Comparison of ENCODE assay signal across 28 cellular contexts in the genomic region with DNA sequence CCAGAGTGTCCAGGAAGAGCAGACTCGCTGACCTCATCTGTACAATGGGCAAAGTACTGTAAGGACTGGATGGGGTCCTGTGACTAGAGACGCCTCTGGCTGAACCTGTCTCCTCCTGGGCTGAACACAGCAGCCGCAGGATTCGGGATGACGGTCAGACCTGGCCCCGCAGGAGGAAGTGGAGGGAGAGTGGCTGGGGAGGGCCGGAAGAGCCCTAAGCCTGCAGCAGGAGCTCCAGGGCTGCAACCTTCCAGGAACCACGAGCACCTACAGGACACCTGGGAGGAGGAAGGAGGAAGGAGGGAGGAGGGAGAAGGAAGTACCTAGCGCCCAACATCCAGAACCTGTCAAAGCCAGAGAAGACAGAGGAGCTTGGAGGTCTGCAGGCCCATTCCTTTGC. TPM values are rescaled to one million over a fixed set of nuclear protein-coding genes. Genes with fewer than 3 reads are reported as not detected.
DNase-seq lines count a peak whose midpoint lies in the region; TF ChIP-seq lines count a peak whose summit lies in the region.
"Had no signal": no experiment of that assay in that cellular context is flagged by ENCODE, and none has a peak within 500 bp of the region (broad histone marks: within the 10 kb centered on the region; RNA-seq: fewer than 3 reads in every experiment).

No MANE protein-coding gene starts in this region.

- no peak for DNase-seq in activated CD4-positive, alpha-beta T cell treated with anti-CD3 and anti-CD28 coated beads, Interleukin-2, amount 10 ng/mL, durations not matched to agents 24 days and 14 days
- DNase-seq in activated CD4-positive, alpha-beta T cell treated with anti-CD3 and anti-CD28 coated beads, Interleukin-2, amount 50 U/mL, for 4 hours: no peak
- peak; percentile 7 for DNase-seq in GM13977 (ENCODE audit: low spot score)
- no peak for DNase-seq in chondrocyte (ENCODE audit: low spot score)
- no peak for DNase-seq in GDM1 (lab: John Stamatoyannopoulos, UW)
- no peak for DNase-seq in SIG-M5 treated with dmso at 0.1 percent for 504 hours (lab: John Stamatoyannopoulos, UW; ENCODE audit: unreplicated experiment)
- DNase-seq in OCI-LY7 (ENCODE audit: low spot score): no peak
- DNase-seq: activated CD8-positive, alpha-beta T cell treated with anti-CD3 and anti-CD28 coated beads, Interleukin-2, amount 10 ng/mL, durations not matched to agents 7 days and 5 days; activated naive CD4-positive, alpha-beta T cell treated with Interleukin-2 at 50 U/mL for 16 hours; activated T-cell treated with anti-CD3 and anti-CD28 coated beads, Interleukin-2, amount 50 U/mL, for 4 hours; AML-193; cortex of kidney; gastrocnemius medialis; hippocampal formation; Kasumi-1; left ventricle myocardium superior; MV-4-11; NCI-H1694 treated with DMSO at 0.1 percent for 48 hours; NCI-H2171; NCI-H526 treated with DMSO at 0.1 percent for 48 hours; stomach; transverse colon had no signal

- BruUV-seq in OCI-LY7 (replicated peaks; lab: Mats Ljungman, UMichigan): no TSS peak

- in situ Hi-C loops in GM13977 (cut with MboI; ENCODE audit: low pct_unique_long_range_greater_than_20kb, low sequenced_read_pairs, unreplicated experiment): no loop called here

- H3K4me3 ChIP-seq in neutrophil (ENCODE audit: low read depth in 1 of 2, low read length in 1 of 2) (no peak overlapping the region), OCI-LY7 (ENCODE audit: low read depth, low read length, poor library complexity, severe bottlenecking) (no peak overlapping the region)
- H3K4me3 ChIP-seq: gastrocnemius medialis, GM12878, HAP-1, SK-N-MC, stomach, transverse colon had no signal

- H3K9me3 ChIP-seq in neutrophil (no peaks in the 10 kb centered on the region), OCI-LY7 (ENCODE audit: low read length) (no peaks in the 10 kb centered on the region)
- H3K9me3 ChIP-seq: gastrocnemius medialis, HAP-1, stomach, transverse colon had no signal

- no peak overlapping the region for H3K27ac Mint-ChIP-seq in activated CD4-positive, alpha-beta T cell treated with anti-CD3 and anti-CD28 coated beads, Interleukin-2, amount 10 ng/mL, durations not matched to agents 24 days and 14 days
- H3K27ac Mint-ChIP-seq in chondrocyte (ENCODE audit: unreplicated experiment): peak overlapping the region; percentile 5
- H3K27ac Mint-ChIP-seq: nephron, progenitor cell of endocrine pancreas had no signal

- H3K27me3 ChIP-seq in neutrophil: no peaks in the 10 kb centered on the region
- H3K27me3 ChIP-seq: gastrocnemius medialis, stomach, transverse colon had no signal

- H3K36me3 ChIP-seq in neutrophil (peaks cover 65% of the 10 kb centered on the region), OCI-LY7 (ENCODE audit: insufficient read depth, low read length) (peaks cover 12% of the 10 kb centered on the region)

- no peak for TF ChIP-seq CTCF in GM13977 (IDR thresholded peaks at IDR 0.05; ENCODE audit: extremely low read depth, insufficient read depth, missing control alignments)
- TF ChIP-seq CTCF in chondrocyte (IDR thresholded peaks at IDR 0.05): no peak
- TF ChIP-seq CTCF in neutrophil (IDR thresholded peaks at IDR 0.05): no peak
- TF ChIP-seq CTCF in OCI-LY7 (conservative IDR thresholded peaks at IDR 0.05; ENCODE audit: low read length): no peak

- H3K36me3 Mint-ChIP-seq in activated CD4-positive, alpha-beta T cell treated with anti-CD3 and anti-CD28 coated beads, Interleukin-2, amount 10 ng/mL, durations not matched to agents 24 days and 14 days (ENCODE audit: low read depth): peaks cover 30% of the 10 kb centered on the region
- peaks cover 16% of the 10 kb centered on the region for H3K36me3 Mint-ChIP-seq in chondrocyte (ENCODE audit: low read depth)

- H2AFZ ChIP-seq in OCI-LY7 (ENCODE audit: low read length): no peak overlapping the region

- H3K4me1 Mint-ChIP-seq in activated CD4-positive, alpha-beta T cell treated with anti-CD3 and anti-CD28 coated beads, Interleukin-2, amount 10 ng/mL, durations not matched to agents 24 days and 14 days: peaks cover 22% of the 10 kb centered on the region
- peaks cover 6% of the 10 kb centered on the region for H3K4me1 Mint-ChIP-seq in chondrocyte (ENCODE audit: low read depth)
- H3K4me1 Mint-ChIP-seq: nephron had no signal

- peaks cover 44 to 48% of the 10 kb centered on the region in 2 experiments for H3K4me1 ChIP-seq in neutrophil (ENCODE audit: control insufficient read depth in 1 of 2, insufficient read depth in 1 of 2, low read depth in 1 of 2, low read length in 1 of 2)
- H3K4me1 ChIP-seq in OCI-LY7 (ENCODE audit: insufficient read depth, low read length, poor library complexity, severe bottlenecking): peaks cover 15% of the 10 kb centered on the region
- H3K4me1 ChIP-seq: HAP-1 had no signal

- no peaks in the 10 kb centered on the region for H3K27me3 Mint-ChIP-seq in activated CD4-positive, alpha-beta T cell treated with anti-CD3 and anti-CD28 coated beads, Interleukin-2, amount 10 ng/mL, durations not matched to agents 24 days and 14 days
- H3K27me3 Mint-ChIP-seq in chondrocyte (ENCODE audit: low read depth): no peaks in the 10 kb centered on the region
- H3K27me3 Mint-ChIP-seq: progenitor cell of endocrine pancreas had no signal

- H3K27ac ChIP-seq in neutrophil (peak overlapping the region; percentile 91), OCI-LY7 (ENCODE audit: low read depth, low read length, poor library complexity, severe bottlenecking) (no peak overlapping the region)
- H3K27ac ChIP-seq: gastrocnemius medialis, SK-N-MC, stomach, transverse colon had no signal

- H4K20me1 ChIP-seq in OCI-LY7 (ENCODE audit: insufficient read depth, low read length): no peaks in the 10 kb centered on the region

- no peaks in the 10 kb centered on the region for H3K9me3 Mint-ChIP-seq in activated CD4-positive, alpha-beta T cell treated with anti-CD3 and anti-CD28 coated beads, Interleukin-2, amount 10 ng/mL, durations not matched to agents 24 days and 14 days
- H3K9me3 Mint-ChIP-seq in chondrocyte (ENCODE audit: low read depth): no peaks in the 10 kb centered on the region
- H3K9me3 Mint-ChIP-seq: activated T-cell treated with anti-CD3 and anti-CD28 coated beads, Interleukin-2, amount 50 U/mL, for 4 hours; nephron had no signal

- intact Hi-C loops in activated CD4-positive, alpha-beta T cell treated with anti-CD3 and anti-CD28 coated beads, Interleukin-2, amount 10 ng/mL, durations not matched to agents 24 days and 14 days (cut with micrococcal nuclease): loop anchor here (10.0 kb wide), 1 partner anchor 301 kb away; no protein-coding TSS in a partner anchor
- intact Hi-C loops in OCI-LY7 (cut with micrococcal nuclease; ENCODE audit: unreplicated experiment): no loop called here

- H3K79me2 ChIP-seq in OCI-LY7 (ENCODE audit: insufficient read depth, low read depth, low read length): peaks cover 8% of the 10 kb centered on the region; the same call in 1 of the 2 replicates

- POLR2A ChIA-PET in OCI-LY7 (lab: Charles Lee): no interaction called here

- no peaks in the 10 kb centered on the region for H3K9me2 ChIP-seq in OCI-LY7 (ENCODE audit: insufficient read depth, low read length)

- H3K4me2 ChIP-seq in OCI-LY7 (ENCODE audit: low read length): no peak overlapping the region

- peak overlapping the region; percentile 8 for H3K4me3 Mint-ChIP-seq in activated CD4-positive, alpha-beta T cell treated with anti-CD3 and anti-CD28 coated beads, Interleukin-2, amount 10 ng/mL, durations not matched to agents 24 days and 14 days
- H3K4me3 Mint-ChIP-seq in chondrocyte (ENCODE audit: unreplicated experiment): no peak overlapping the region
- H3K4me3 Mint-ChIP-seq: activated CD8-positive, alpha-beta T cell treated with anti-CD3 and anti-CD28 coated beads, Interleukin-2, amount 10 ng/mL, durations not matched to agents 7 days and 5 days; nephron had no signal

- CTCF ChIA-PET in OCI-LY7 (lab: Charles Lee; ENCODE audit: unreplicated experiment): no interaction called here

RNA-seq across cellular contexts. Expression of a gene that starts 30.3 kb away (rescaled TPM):
- total RNA-seq in activated CD4-positive, alpha-beta T cell treated with anti-CD3 and anti-CD28 coated beads, Interleukin-2, amount 10 ng/mL, durations not matched to agents 24 days and 14 days: 40.0 and 43.3 TPM in 2 replicates
- total RNA-seq in chondrocyte: 95.4 to 137 TPM (median 101 TPM) in 3 replicates
- total RNA-seq in OCI-LY7 (2014; rRNA removed; shearing (Covaris generic)): 12.2 and 21.2 TPM in 2 replicates
- total RNA-seq in OCI-LY7 (2022): 64.2 and 70.4 TPM in 2 replicates
